ENCODE assay signal across 12 cellular contexts in the genomic region with DNA sequence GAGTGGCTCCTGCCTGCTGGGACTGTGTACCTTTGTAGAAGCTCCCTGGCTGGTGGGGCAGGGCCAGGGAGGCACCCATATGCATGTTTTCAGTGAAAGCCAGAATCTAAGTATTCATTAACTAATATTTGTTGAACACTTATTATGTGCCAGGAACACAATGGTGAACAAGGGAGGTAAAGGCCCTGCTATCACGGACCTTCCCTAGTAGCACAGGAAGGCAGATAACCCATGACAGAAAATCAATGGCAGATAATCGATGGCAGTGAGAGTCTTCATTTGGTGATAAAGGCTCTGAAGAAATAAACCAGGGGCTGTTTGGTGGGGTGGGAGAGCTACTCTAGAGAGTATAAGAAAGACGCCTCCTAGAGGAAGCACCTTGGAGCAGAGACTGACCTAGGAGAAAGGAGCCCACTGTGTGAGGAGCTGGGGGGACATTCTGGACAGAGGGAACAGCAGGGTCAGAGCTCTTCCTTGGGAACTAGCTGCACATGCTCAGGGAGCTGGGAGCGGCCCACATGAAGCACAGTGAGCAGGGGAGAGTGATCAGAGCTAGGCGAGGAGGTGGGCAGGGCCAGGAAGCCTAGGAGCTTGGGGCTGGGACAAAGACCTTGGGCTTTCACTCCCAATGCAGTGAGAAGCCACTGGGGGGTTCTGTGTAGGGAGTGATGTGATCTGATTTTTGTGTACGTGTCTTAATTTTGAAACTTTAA.
"Had no signal": no experiment of that assay in that cellular context is flagged by ENCODE, and none has a peak within 500 bp of the region (broad histone marks: within the 10 kb centered on the region; RNA-seq: fewer than 3 reads in every experiment).

No MANE protein-coding gene starts in this region.

- H3K27ac ChIP-seq: hepatocyte, left lung, upper lobe of right lung had no signal

- ATAC-seq: left lung; natural killer cell treated with Interleukin-12 subunit alpha and Interleukin-12 subunit beta and Interleukin-15 and Interleukin-18, amount 100 ng/mL, for 72 hours; T-cell; upper lobe of right lung had no signal

- H3K4me1 ChIP-seq: left lung, upper lobe of right lung had no signal

- H3K4me3 ChIP-seq: hepatocyte, left lung, skin epidermis, upper lobe of right lung had no signal

- H3K36me3 ChIP-seq: left lung, upper lobe of right lung had no signal

- H3K9me3 ChIP-seq: left lung, upper lobe of right lung had no signal

- H3K27me3 ChIP-seq: hepatocyte, left lung, upper lobe of right lung had no signal

- DNase-seq: activated CD4-positive, CD25-positive, alpha-beta regulatory T cell treated with anti-CD3 and anti-CD28 coated beads, Interleukin-2, amount 50 U/mL, for 72 hours; activated naive CD4-positive, alpha-beta T cell treated with Interleukin-2 at 50 U/mL for 16 hours; erythroblast; left lung; stimulated activated CD4-positive, alpha-beta T cell treated with anti-CD3 and anti-CD28 coated beads, Interleukin-4, amount 100 ng/mL, for 24 hours; stimulated activated naive CD4-positive, alpha-beta T cell treated with Interleukin-2 at 50 U/mL for 16 hours; T-cell; T-helper 9 cell; upper lobe of right lung had no signal
